Comparison of ENCODE assay signal across 8 cellular contexts in the genomic region with DNA sequence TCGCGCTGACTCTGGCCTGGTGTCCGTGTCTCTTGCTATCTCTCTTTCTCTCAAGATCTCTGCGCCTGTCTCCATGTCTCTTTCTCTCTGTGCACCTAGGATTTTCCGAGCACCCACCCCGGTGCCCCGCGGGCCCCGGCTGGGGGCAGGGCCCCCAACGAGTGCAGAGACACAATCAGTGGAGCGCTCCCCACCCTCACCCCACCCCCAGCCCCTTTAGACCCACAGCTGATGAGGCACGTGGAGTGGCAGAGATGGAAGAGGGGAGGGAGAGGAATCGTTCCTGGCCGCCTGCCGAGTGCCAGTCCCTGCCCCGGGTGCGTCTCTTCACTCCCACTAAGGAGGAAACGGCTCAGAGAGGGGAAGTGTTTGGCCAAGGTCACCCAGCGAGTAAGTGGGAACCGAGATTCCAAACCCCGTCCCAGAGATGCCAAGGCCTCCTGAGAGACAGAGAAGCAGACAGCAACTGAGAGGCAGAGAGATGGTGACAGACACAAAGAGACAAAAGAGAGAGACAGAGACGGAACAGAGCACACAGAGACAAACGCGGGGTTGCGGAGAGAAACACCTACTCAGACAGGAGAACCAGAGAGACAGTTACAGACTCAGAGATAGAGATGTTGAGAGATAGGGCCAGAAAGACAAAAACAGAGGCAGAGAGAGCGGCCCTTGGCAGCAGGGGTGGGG. TPM values are rescaled to one million over a fixed set of nuclear protein-coding genes. Genes with fewer than 3 reads are reported as not detected.
A peak's percentile ranks its signal among the peaks of the same experiment; 100 is the strongest.
DNase-seq lines count a peak whose midpoint lies in the region; ATAC-seq and TF ChIP-seq lines count a peak whose summit lies in the region.

No MANE protein-coding gene starts in this region.

- H3K9ac ChIP-seq in mesenchymal stem cell (ENCODE audit: low read length): peak overlapping the region; percentile 91

- H3K9me3 ChIP-seq in mesenchymal stem cell (ENCODE audit: control insufficient read depth, low read length): no peaks in the 10 kb centered on the region

- H3K4me1 ChIP-seq in mesenchymal stem cell (ENCODE audit: control insufficient read depth, insufficient read depth, low read depth, low read length): peaks cover 34% of the 10 kb centered on the region

- H3K79me1 ChIP-seq in mesenchymal stem cell (replicated peaks; ENCODE audit: low read length, poor library complexity, severe bottlenecking): peaks cover 7% of the 10 kb centered on the region

- H3K27me3 Mint-ChIP-seq in effector memory CD8-positive, alpha-beta T cell: no peaks in the 10 kb centered on the region

- H3K14ac ChIP-seq in mesenchymal stem cell (ENCODE audit: low read length in 2 of 2): peak overlapping the region in 1 of 2 experiments; percentile 37

- H2BK5ac ChIP-seq in mesenchymal stem cell (ENCODE audit: low read depth, low read length, poor library complexity, severe bottlenecking): peak overlapping the region; percentile 5

- peak overlapping the region; percentile 72 for H3K4me2 ChIP-seq in mesenchymal stem cell (ENCODE audit: low read length, poor library complexity, severe bottlenecking)

- peak overlapping the region in 1 of 2 experiments; percentile 86 for H3K23ac ChIP-seq in mesenchymal stem cell (ENCODE audit: low read length in 2 of 2)

- DNase-seq in AG08395 (ENCODE audit: low spot score) (peak; percentile 39), LoVo (ENCODE audit: low spot score) (peak; percentile 65), mesenchymal stem cell (peak; percentile 86), superior temporal gyrus (ENCODE audit: extremely low spot score) (peak; percentile 16)
- DNase-seq in effector memory CD8-positive, alpha-beta T cell: peak; percentile 23 to 53 (median 24)

- peak overlapping the region; percentile 83 for H4K91ac ChIP-seq in mesenchymal stem cell (ENCODE audit: low read length)

- no peaks in the 10 kb centered on the region for H3K9me3 Mint-ChIP-seq in effector memory CD8-positive, alpha-beta T cell

- peak overlapping the region; percentile 80 to 87 for H3K4me3 Mint-ChIP-seq in effector memory CD8-positive, alpha-beta T cell

- peak overlapping the region; percentile 100 for H2BK120ac ChIP-seq in mesenchymal stem cell (ENCODE audit: low read depth, low read length)

- H3K18ac ChIP-seq in mesenchymal stem cell (ENCODE audit: low read depth in 1 of 2, low read length in 2 of 2): peak overlapping the region; percentile 58 to 75

- H3K27ac Mint-ChIP-seq in effector memory CD8-positive, alpha-beta T cell: peak overlapping the region; percentile 87 to 95

- H3K27ac ChIP-seq in VCaP: peak overlapping the region; percentile 96
- peak overlapping the region; percentile 56 for H3K27ac ChIP-seq in mesenchymal stem cell (ENCODE audit: low read length, poor library complexity, severe bottlenecking)

- peaks cover 54% of the 10 kb centered on the region for H3K36me3 Mint-ChIP-seq in effector memory CD8-positive, alpha-beta T cell (ENCODE audit: insufficient read depth)

- peak overlapping the region; percentile 59 to 90 for H3K4ac ChIP-seq in mesenchymal stem cell (ENCODE audit: low read depth in 1 of 2, low read length in 2 of 2)

- no peak overlapping the region for H2AK5ac ChIP-seq in mesenchymal stem cell (ENCODE audit: low read length, severe bottlenecking)

- WGBS in mesenchymal stem cell: 2% methylated on average over 20 of the region's 26 CpGs

- peaks cover 8 to 27% of the 10 kb centered on the region in 2 experiments for H3K36me3 ChIP-seq in mesenchymal stem cell (ENCODE audit: control insufficient read depth in 1 of 2, insufficient read depth in 2 of 2, low read depth in 1 of 2, low read length in 2 of 2)

- TF ChIP-seq CTCF in VCaP (conservative IDR thresholded peaks at IDR 0.05): no peak

- no peak overlapping the region for H2AFZ ChIP-seq in mesenchymal stem cell (ENCODE audit: low read depth, low read length)

- H3K27me3 ChIP-seq in mesenchymal stem cell (ENCODE audit: control insufficient read depth in 1 of 2, insufficient read depth in 1 of 2, low read length in 2 of 2): no peaks in the 10 kb centered on the region

- peak overlapping the region; percentile 93 for H2BK15ac ChIP-seq in mesenchymal stem cell (ENCODE audit: low read depth, poor library complexity, severe bottlenecking)

- peak overlapping the region; percentile 45 for H4K8ac ChIP-seq in mesenchymal stem cell (ENCODE audit: low read length)

- H2BK12ac ChIP-seq in mesenchymal stem cell (ENCODE audit: low read length in 2 of 2): peak overlapping the region; percentile 65 to 70

- peaks cover 49 to 51% of the 10 kb centered on the region in 2 donors for H3K4me1 Mint-ChIP-seq in effector memory CD8-positive, alpha-beta T cell (ENCODE audit: low read depth in 2 of 2)

- ATAC-seq in GM19035 (IDR thresholded peaks at IDR 0.05; ENCODE audit: unreplicated experiment): peak; percentile 8
- peak; percentile 5 for ATAC-seq in effector memory CD8-positive, alpha-beta T cell (replicated peaks)
- no peak for ATAC-seq in GM19023 (IDR thresholded peaks at IDR 0.05; ENCODE audit: unreplicated experiment)

- H3K4me3 ChIP-seq in mesenchymal stem cell (ENCODE audit: insufficient read depth in 1 of 2, low read depth in 1 of 2, low read length in 2 of 2): peak overlapping the region; percentile 66 to 84

RNA-seq across cellular contexts. Expression of gene BCL3, which starts 0.6 kb away (rescaled TPM):
- 48.8 TPM for polyA plus RNA-seq in mesenchymal stem cell (2013, experiment 1 of 2)
- polyA plus RNA-seq in mesenchymal stem cell (2013, experiment 2 of 2): 47.7 TPM

RNA-seq across cellular contexts. Expression of gene CBLC, which starts 29.8 kb away (rescaled TPM):
- not detected for polyA plus RNA-seq in mesenchymal stem cell (2013, experiment 1 of 2)
- not detected for polyA plus RNA-seq in mesenchymal stem cell (2013, experiment 2 of 2)

RNA-seq across cellular contexts. Expression of gene CEACAM16, which starts 48.9 kb away (rescaled TPM):
- not detected for polyA plus RNA-seq in mesenchymal stem cell (2013, experiment 1 of 2)
- polyA plus RNA-seq in mesenchymal stem cell (2013, experiment 2 of 2): not detected

Comparison
In these comparisons a context has a peak if more than half of its experiments do, and no peak if none do; other contexts are left out.
1. DNase-seq: peak in every context shown above with its lines; median percentile 86 in mesenchymal stem cell; 65 in LoVo; 39 in AG08395; 24 in effector memory CD8-positive, alpha-beta T cell; 16 in superior temporal gyrus.